1 cellular context compared by ENCODE assay signal in genomic region chr7:50418934-50419333, GRCh38.
TF ChIP-seq lines count a peak whose summit lies in the region.

No MANE protein-coding gene starts in this region.

TF ChIP-seq in WTC11, 78 proteins besides CTCF, POLR2A, EP300 and RAD21 (continued from another document):
- TF ChIP-seq ZNF281 (CRISPR knock-in tag; IDR thresholded peaks at IDR 0.05) (no peak), OVOL2 (CRISPR knock-in tag; IDR thresholded peaks at IDR 0.05; ENCODE audit: borderline replicate concordance) (no peak), GABPB1 (CRISPR knock-in tag; IDR thresholded peaks at IDR 0.05) (no peak), ATF6 (CRISPR knock-in tag; IDR thresholded peaks at IDR 0.05) (no peak), ZNF425 (CRISPR knock-in tag; conservative IDR thresholded peaks at IDR 0.05) (no peak), JUN (CRISPR knock-in tag; IDR thresholded peaks at IDR 0.05) (no peak), IRF2 (CRISPR knock-in tag; IDR thresholded peaks at IDR 0.05; ENCODE audit: borderline replicate concordance, low read depth) (no peak), SMAD4 (CRISPR knock-in tag; IDR thresholded peaks at IDR 0.05) (no peak)
